Comparison of ENCODE assay signal across 20 cellular contexts in genomic region chr10:48694371-48695030, GRCh38. TPM values are rescaled to one million over a fixed set of nuclear protein-coding genes. Genes with fewer than 3 reads are reported as not detected.
"Had no signal": no experiment of that assay in that cellular context is flagged by ENCODE, and none has a peak within 500 bp of the region (broad histone marks: within the 10 kb centered on the region; RNA-seq: fewer than 3 reads in every experiment).

No MANE protein-coding gene starts in this region.

- H3K27me3 Mint-ChIP-seq: activated CD4-positive, alpha-beta T cell treated with anti-CD3 and anti-CD28 coated beads, Interleukin-2, amount 10 ng/mL, durations not matched to agents 7 days and 5 days had no signal

- H3K36me3 ChIP-seq: lower lobe of right lung had no signal

- ATAC-seq: activated CD8-positive, alpha-beta T cell treated with anti-CD3 and anti-CD28 coated beads, Interleukin-2, amount 10 ng/mL, durations not matched to agents 7 days and 5 days; esophagus mucosa; left cardiac atrium; lower lobe of right lung; WTC11 had no signal

- H3K36me3 Mint-ChIP-seq: WTC11 had no signal

- H3K4me3 ChIP-seq: coronary artery, lower lobe of right lung had no signal

- H3K9me3 Mint-ChIP-seq: activated CD4-positive, alpha-beta T cell treated with anti-CD3 and anti-CD28 coated beads, Interleukin-2, amount 10 ng/mL, durations not matched to agents 7 days and 5 days; central memory CD8-positive, alpha-beta T cell; stimulated activated naive CD8-positive, alpha-beta T cell treated with anti-CD3 and anti-CD28 coated beads, Interleukin-15, Interleukin-2, amounts not matched to agents 100 ng/mL and 50 ng/mL, for 24 hours had no signal

- H3K27ac ChIP-seq: coronary artery, lower lobe of right lung had no signal

- H3K9ac ChIP-seq: SK-N-SH had no signal

- H3K4me3 Mint-ChIP-seq: activated CD4-positive, alpha-beta T cell treated with anti-CD3 and anti-CD28 coated beads, Interleukin-2, amount 10 ng/mL, durations not matched to agents 7 days and 5 days; activated CD8-positive, alpha-beta T cell treated with anti-CD3 and anti-CD28 coated beads, Interleukin-2, amount 10 ng/mL, durations not matched to agents 7 days and 5 days; central memory CD8-positive, alpha-beta T cell; nephron progenitor cell; stimulated activated naive CD8-positive, alpha-beta T cell treated with anti-CD3 and anti-CD28 coated beads, Interleukin-15, Interleukin-2, amounts not matched to agents 100 ng/mL and 50 ng/mL, for 24 hours; WTC11 had no signal

- DNase-seq: activated CD4-positive, alpha-beta T cell treated with anti-CD3 and anti-CD28 coated beads, Interleukin-2, amount 10 ng/mL, durations not matched to agents 7 days and 5 days; activated CD8-positive, alpha-beta T cell treated with anti-CD3 and anti-CD28 coated beads, Interleukin-2, amount 10 ng/mL, durations not matched to agents 7 days and 5 days; activated effector memory CD4-positive, alpha-beta T cell treated with Interleukin-2 at 50 U/mL for 16 hours; activated naive CD4-positive, alpha-beta T cell treated with anti-CD3 and anti-CD28 coated beads, Interleukin-2, amount 50 U/mL, for 16 hours; activated T-cell treated with anti-CD3 and anti-CD28 coated beads, Interleukin-2, amount 50 U/mL, for 48 hours; aorta; left cardiac atrium; lower lobe of right lung; nephron progenitor cell; occipital lobe; retina; SK-N-SH; stimulated activated CD4-positive, alpha-beta T cell treated with anti-CD3 and anti-CD28 coated beads, Interleukin-12 subunit alpha, Interleukin-12 subunit beta, amount 100 ng/mL, for 4 hours; stimulated activated CD4-positive, alpha-beta T cell treated with anti-CD3 and anti-CD28 coated beads, Interleukin-1b, Interleukin-23, amount 100 ng/mL, for 48 hours; stimulated activated CD8-positive, alpha-beta memory T cell treated with anti-CD3 and anti-CD28 coated beads, Interleukin-4, amount 100 ng/mL, for 48 hours had no signal

- H3K4me1 ChIP-seq: lower lobe of right lung had no signal

- H3K9me3 ChIP-seq: lower lobe of right lung, SK-N-SH had no signal

- H3K4me1 Mint-ChIP-seq: activated CD4-positive, alpha-beta T cell treated with anti-CD3 and anti-CD28 coated beads, Interleukin-2, amount 10 ng/mL, durations not matched to agents 7 days and 5 days; central memory CD8-positive, alpha-beta T cell; nephron progenitor cell had no signal

- H3K27ac Mint-ChIP-seq: activated CD4-positive, alpha-beta T cell treated with anti-CD3 and anti-CD28 coated beads, Interleukin-2, amount 10 ng/mL, durations not matched to agents 7 days and 5 days; activated CD8-positive, alpha-beta T cell treated with anti-CD3 and anti-CD28 coated beads, Interleukin-2, amount 10 ng/mL, durations not matched to agents 7 days and 5 days; nephron progenitor cell; stimulated activated naive CD8-positive, alpha-beta T cell treated with anti-CD3 and anti-CD28 coated beads, Interleukin-15, Interleukin-2, amounts not matched to agents 100 ng/mL and 50 ng/mL, for 24 hours; WTC11 had no signal

RNA-seq across cellular contexts. Expression of gene WDFY4, which starts 9.8 kb away (rescaled TPM):
- polyA plus RNA-seq: SK-N-SH had no signal
